8 cellular contexts compared by ENCODE assay signal in the genomic region with DNA sequence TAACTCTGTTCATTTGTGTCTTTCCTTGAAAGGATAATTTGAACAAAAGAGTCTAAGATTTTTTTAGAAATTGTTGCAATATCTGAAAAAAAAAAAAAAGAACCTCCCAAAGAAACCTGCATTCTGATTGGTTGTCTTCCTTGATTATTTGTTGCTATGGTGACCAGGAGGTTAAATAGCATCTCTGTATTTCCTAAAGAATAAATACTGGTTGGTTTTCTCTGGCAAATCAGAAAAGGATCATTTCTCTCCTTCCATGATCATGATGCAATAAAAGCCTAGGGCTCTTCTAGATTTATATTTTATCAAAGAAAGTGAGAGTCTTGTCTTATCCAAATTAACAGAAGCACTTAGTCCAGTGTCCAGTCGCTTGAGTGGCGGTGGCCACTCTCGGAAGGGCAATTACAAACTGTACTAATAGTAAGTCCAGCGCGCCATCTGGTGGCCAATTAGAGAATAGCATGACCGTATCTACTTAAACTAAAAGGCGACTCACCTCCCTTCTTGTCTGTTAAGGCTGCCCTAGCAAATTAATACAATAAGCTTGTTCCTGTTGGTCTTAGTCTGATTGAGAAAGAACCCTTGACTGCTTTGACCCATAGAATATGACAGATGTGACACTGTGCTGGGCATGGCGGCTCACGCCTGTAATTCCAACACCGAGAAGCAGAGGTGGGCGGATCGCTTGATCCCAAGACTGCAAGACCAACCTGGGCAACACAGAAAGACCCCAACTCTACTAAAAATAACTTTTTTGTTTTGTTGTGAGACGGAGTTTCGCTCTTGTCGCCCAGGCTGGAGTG. TPM values are rescaled to one million over a fixed set of nuclear protein-coding genes. Genes with fewer than 3 reads are reported as not detected.
DNase-seq lines count a peak whose midpoint lies in the region; ATAC-seq lines count a peak whose summit lies in the region.

No MANE protein-coding gene starts in this region.

- WGBS in mesenchymal stem cell = 31% methylated on average over 15 of the region's 15 CpGs

- no peaks in the 10 kb centered on the region for H3K36me3 ChIP-seq in CD4-positive, CD25-positive, alpha-beta regulatory T cell (ENCODE audit: control insufficient read depth, insufficient read depth, low read length)
- H3K36me3 ChIP-seq in mesenchymal stem cell (ENCODE audit: control insufficient read depth in 1 of 2, insufficient read depth in 2 of 2, low read depth in 1 of 2, low read length in 2 of 2) = no peaks in the 10 kb centered on the region

- peaks cover 19% of the 10 kb centered on the region for H3K27me3 Mint-ChIP-seq in CD4-positive, CD25-positive, alpha-beta regulatory T cell
- peaks cover 15 to 16% of the 10 kb centered on the region in 2 donors for H3K27me3 Mint-ChIP-seq in effector memory CD8-positive, alpha-beta T cell

- peak in 1 of 2 donors; percentile 46 for ATAC-seq in CD4-positive, CD25-positive, alpha-beta regulatory T cell (ENCODE audit: low read depth in 2 of 2)
- peak; percentile 51 for ATAC-seq in effector memory CD8-positive, alpha-beta T cell (replicated peaks)
- no peak for ATAC-seq in GM18868 (IDR thresholded peaks at IDR 0.05; ENCODE audit: unreplicated experiment)

- no peak overlapping the region for H3K4me3 Mint-ChIP-seq in CD4-positive, CD25-positive, alpha-beta regulatory T cell
- H3K4me3 Mint-ChIP-seq in effector memory CD8-positive, alpha-beta T cell = no peak overlapping the region

- no peak overlapping the region for H2BK120ac ChIP-seq in mesenchymal stem cell (ENCODE audit: low read depth, low read length)

- H3K4ac ChIP-seq in mesenchymal stem cell (ENCODE audit: low read depth in 1 of 2, low read length in 2 of 2) = no peak overlapping the region

- H3K9me3 Mint-ChIP-seq in CD4-positive, CD25-positive, alpha-beta regulatory T cell = peaks cover 0 to 1% (median 0%) of the 10 kb centered on the region in 7 donors
- no peaks in the 10 kb centered on the region for H3K9me3 Mint-ChIP-seq in effector memory CD8-positive, alpha-beta T cell

- H2BK5ac ChIP-seq in mesenchymal stem cell (ENCODE audit: low read depth, low read length, poor library complexity, severe bottlenecking) = no peak overlapping the region

- no peaks in the 10 kb centered on the region for H3K4me1 ChIP-seq in CD4-positive, CD25-positive, alpha-beta regulatory T cell (ENCODE audit: control insufficient read depth, insufficient read depth, low read length, poor library complexity, severe bottlenecking)
- no peaks in the 10 kb centered on the region for H3K4me1 ChIP-seq in mesenchymal stem cell (ENCODE audit: control insufficient read depth, insufficient read depth, low read depth, low read length)

- no peak overlapping the region for H3K23ac ChIP-seq in mesenchymal stem cell (ENCODE audit: low read length in 2 of 2)

- no peak overlapping the region for H2BK12ac ChIP-seq in mesenchymal stem cell (ENCODE audit: low read length in 2 of 2)

- H2AK5ac ChIP-seq in mesenchymal stem cell (ENCODE audit: low read length, severe bottlenecking) = no peak overlapping the region

- no peak overlapping the region for H3K27ac ChIP-seq in CD4-positive, CD25-positive, alpha-beta regulatory T cell (ENCODE audit: insufficient read depth, low read length, poor library complexity, severe bottlenecking)
- H3K27ac ChIP-seq in mesenchymal stem cell (ENCODE audit: low read length, poor library complexity, severe bottlenecking) = no peak overlapping the region

- no peak overlapping the region for H2AFZ ChIP-seq in mesenchymal stem cell (ENCODE audit: low read depth, low read length)

- no peak overlapping the region for H3K27ac Mint-ChIP-seq in CD4-positive, CD25-positive, alpha-beta regulatory T cell
- H3K27ac Mint-ChIP-seq in effector memory CD8-positive, alpha-beta T cell = no peak overlapping the region

- peaks cover 3 to 16% (median 5%) of the 10 kb centered on the region in 4 donors for H3K4me1 Mint-ChIP-seq in CD4-positive, CD25-positive, alpha-beta regulatory T cell
- peaks cover 4 to 5% of the 10 kb centered on the region in 2 donors for H3K4me1 Mint-ChIP-seq in effector memory CD8-positive, alpha-beta T cell (ENCODE audit: low read depth in 2 of 2)

- H3K27me3 ChIP-seq in CD4-positive, CD25-positive, alpha-beta regulatory T cell (ENCODE audit: control insufficient read depth, insufficient read depth, low read length) = no peaks in the 10 kb centered on the region
- H3K27me3 ChIP-seq in mesenchymal stem cell (ENCODE audit: control insufficient read depth in 1 of 2, insufficient read depth in 1 of 2, low read length in 2 of 2) = no peaks in the 10 kb centered on the region

- no peak overlapping the region for H3K14ac ChIP-seq in mesenchymal stem cell (ENCODE audit: low read length in 2 of 2)

- no peak overlapping the region for H4K8ac ChIP-seq in mesenchymal stem cell (ENCODE audit: low read length)

- DNase-seq in CD4-positive, CD25-positive, alpha-beta regulatory T cell = peak; percentile 66 to 84 (median 69)
- peak; percentile 80 for DNase-seq in HT1080 (ENCODE audit: low read depth)
- peak; percentile 77 to 91 for DNase-seq in NOMO-1 (lab: John Stamatoyannopoulos, UW; ENCODE audit: unreplicated experiment in 2 of 2)
- DNase-seq in activated CD8-positive, alpha-beta memory T cell treated with anti-CD3 and anti-CD28 coated beads for 1 hour (ENCODE audit: extremely low read depth in 1 of 2, low read depth in 1 of 2) = peak; percentile 47 to 72
- DNase-seq in effector memory CD8-positive, alpha-beta T cell = peak; percentile 64 to 74 (median 71)
- peak; percentile 93 for DNase-seq in mesenchymal stem cell
- peak; percentile 52 for DNase-seq in stimulated activated CD8-positive, alpha-beta memory T cell treated with anti-CD3 and anti-CD28 coated beads, Interleukin-15, amount 100 ng/mL, for 24 hours (ENCODE audit: low read depth)

- no peaks in the 10 kb centered on the region for H3K36me3 Mint-ChIP-seq in CD4-positive, CD25-positive, alpha-beta regulatory T cell
- no peaks in the 10 kb centered on the region for H3K36me3 Mint-ChIP-seq in effector memory CD8-positive, alpha-beta T cell (ENCODE audit: insufficient read depth)

- no peak overlapping the region for H2BK15ac ChIP-seq in mesenchymal stem cell (ENCODE audit: low read depth, poor library complexity, severe bottlenecking)

- H3K4me3 ChIP-seq in CD4-positive, CD25-positive, alpha-beta regulatory T cell (ENCODE audit: low read depth, low read length) = no peak overlapping the region
- no peak overlapping the region for H3K4me3 ChIP-seq in mesenchymal stem cell (ENCODE audit: insufficient read depth in 1 of 2, low read depth in 1 of 2, low read length in 2 of 2)

- H4K91ac ChIP-seq in mesenchymal stem cell (ENCODE audit: low read length) = no peak overlapping the region

- no peak overlapping the region for H3K18ac ChIP-seq in mesenchymal stem cell (ENCODE audit: low read depth in 1 of 2, low read length in 2 of 2)

- no peak overlapping the region for H3K4me2 ChIP-seq in mesenchymal stem cell (ENCODE audit: low read length, poor library complexity, severe bottlenecking)

- no peaks in the 10 kb centered on the region for H3K9me3 ChIP-seq in CD4-positive, CD25-positive, alpha-beta regulatory T cell (ENCODE audit: control insufficient read depth in 2 of 2, low read length in 2 of 2)
- no peaks in the 10 kb centered on the region for H3K9me3 ChIP-seq in mesenchymal stem cell (ENCODE audit: control insufficient read depth, low read length)

- H3K9ac ChIP-seq in mesenchymal stem cell (ENCODE audit: low read length) = peak overlapping the region; percentile 79

- H3K79me1 ChIP-seq in mesenchymal stem cell (replicated peaks; ENCODE audit: low read length, poor library complexity, severe bottlenecking) = no peaks in the 10 kb centered on the region

RNA-seq across cellular contexts. Expression of a gene that starts 47.0 kb away (rescaled TPM):
- not detected for total RNA-seq in CD4-positive, CD25-positive, alpha-beta regulatory T cell
- under 1 TPM in 3 of 4 donors, not detected in 1; 0.57 to 0.80 (median 0.62) TPM for polyA plus RNA-seq in CD4-positive, CD25-positive, alpha-beta regulatory T cell
- not detected in 2 replicates for total RNA-seq in HT1080 (2014; rRNA removed; shearing (Covaris generic))
- polyA plus RNA-seq in HT1080 (2015; cell fraction: cytosol; rRNA removed) = not detected in 2 replicates
- polyA plus RNA-seq in HT1080 (2015; cell fraction: nucleus; rRNA removed) = not detected in 2 replicates
- polyA plus RNA-seq in mesenchymal stem cell (2013, experiment 1 of 2) = 0.86 TPM
- polyA plus RNA-seq in mesenchymal stem cell (2013, experiment 2 of 2) = 0.88 TPM

RNA-seq across cellular contexts. Expression of a gene that starts 58.5 kb away (rescaled TPM):
- 286 TPM for total RNA-seq in CD4-positive, CD25-positive, alpha-beta regulatory T cell
- polyA plus RNA-seq in CD4-positive, CD25-positive, alpha-beta regulatory T cell = 100 to 1,000 TPM; 207 to 361 (median 286) TPM
- 173 and 213 TPM in 2 replicates for total RNA-seq in HT1080 (2014; rRNA removed; shearing (Covaris generic))
- polyA plus RNA-seq in HT1080 (2015; cell fraction: cytosol; rRNA removed) = 357 and 402 TPM in 2 replicates
- 151 and 167 TPM in 2 replicates for polyA plus RNA-seq in HT1080 (2015; cell fraction: nucleus; rRNA removed)
- polyA plus RNA-seq in mesenchymal stem cell (2013, experiment 1 of 2) = 253 TPM
- polyA plus RNA-seq in mesenchymal stem cell (2013, experiment 2 of 2) = 257 TPM
